ENCODE assay signal across 27 cellular contexts in the genomic region with DNA sequence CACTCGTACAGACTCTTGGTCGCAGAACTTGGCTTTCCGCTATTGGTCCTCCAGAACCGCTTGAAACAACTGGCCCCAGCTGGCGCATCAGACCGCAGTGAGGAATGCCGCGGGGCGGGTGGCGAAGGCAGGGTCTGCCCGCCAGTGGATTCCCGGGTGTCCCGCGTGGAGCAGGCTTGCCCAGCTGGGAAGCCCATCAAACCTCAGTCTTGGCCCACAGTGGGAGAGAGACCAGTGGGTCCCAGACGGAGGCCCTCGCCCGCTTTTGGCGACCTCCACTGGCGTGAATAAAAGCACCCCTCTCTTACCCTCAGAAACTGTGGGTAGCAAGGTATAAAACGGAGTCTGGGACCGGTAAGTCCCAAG. TPM values are rescaled to one million over a fixed set of nuclear protein-coding genes. Genes with fewer than 3 reads are reported as not detected.
DNase-seq lines count a peak whose midpoint lies in the region; ATAC-seq and TF ChIP-seq lines count a peak whose summit lies in the region.
"Had no signal": no experiment of that assay in that cellular context is flagged by ENCODE, and none has a peak within 500 bp of the region (broad histone marks: within the 10 kb centered on the region; RNA-seq: fewer than 3 reads in every experiment).

No MANE protein-coding gene starts in this region.

- H3K27me3 ChIP-seq in iPS-18a (ENCODE audit: control insufficient read depth, insufficient read depth, low read length): peaks cover 93% of the 10 kb centered on the region
- peaks cover 8% of the 10 kb centered on the region for H3K27me3 ChIP-seq in MG63
- H3K27me3 ChIP-seq: SJCRH30 had no signal

- H3K4me1 ChIP-seq in iPS-18a (ENCODE audit: control insufficient read depth, low read depth, low read length): peaks cover 47% of the 10 kb centered on the region
- H3K4me1 ChIP-seq: SJCRH30 had no signal

- H3K4me1 Mint-ChIP-seq in osteocyte (ENCODE audit: unreplicated experiment): peaks cover 24% of the 10 kb centered on the region
- H3K4me1 Mint-ChIP-seq in stimulated activated naive CD8-positive, alpha-beta T cell treated with anti-CD3 and anti-CD28 coated beads, Interleukin-15, amount 100 ng/mL, for 72 hours: peaks cover 28% of the 10 kb centered on the region
- H3K4me1 Mint-ChIP-seq: activated T-helper 17 cell treated with anti-CD3 and anti-CD28 coated beads, Interleukin-2, amount 50 U/mL, for 72 hours had no signal

- TF ChIP-seq CTCF in GM13976 (IDR thresholded peaks at IDR 0.05; ENCODE audit: borderline replicate concordance, control extremely low read depth, extremely low read depth, insufficient read depth, missing control alignments) (no peak), osteocyte (IDR thresholded peaks at IDR 0.05) (no peak)

- ATAC-seq in stimulated activated naive CD8-positive, alpha-beta T cell treated with anti-CD3 and anti-CD28 coated beads, Interleukin-15, amount 100 ng/mL, for 72 hours: no peak
- no peak for ATAC-seq in GM18873 (IDR thresholded peaks at IDR 0.05; ENCODE audit: low FRiP score, unreplicated experiment)
- ATAC-seq: activated T-helper 17 cell treated with anti-CD3 and anti-CD28 coated beads, Interleukin-2, amount 50 U/mL, for 72 hours; K562 had no signal

- H3K27ac ChIP-seq in iPS-18a (ENCODE audit: low read length): no peak overlapping the region
- H3K27ac ChIP-seq: adrenal gland, dorsolateral prefrontal cortex, esophagus muscularis mucosa, SJCRH30, stomach, uterus had no signal

- peaks cover 83% of the 10 kb centered on the region for H3K27me3 Mint-ChIP-seq in osteocyte (ENCODE audit: unreplicated experiment)
- H3K27me3 Mint-ChIP-seq in stimulated activated naive CD8-positive, alpha-beta T cell treated with anti-CD3 and anti-CD28 coated beads, Interleukin-15, amount 100 ng/mL, for 72 hours: peaks cover 97% of the 10 kb centered on the region

- DNase-seq in GM13976 (ENCODE audit: low spot score): peak; percentile 23
- peak; percentile 60 for DNase-seq in RPMI7951 (ENCODE audit: low read depth)
- DNase-seq in osteocyte (ENCODE audit: extremely low spot score, unreplicated experiment): peak; percentile 77
- DNase-seq in MG63: no peak
- no peak for DNase-seq in stimulated activated naive CD8-positive, alpha-beta T cell treated with anti-CD3 and anti-CD28 coated beads, Interleukin-15, amount 100 ng/mL, for 72 hours
- DNase-seq: activated CD4-positive, alpha-beta T cell treated with anti-CD3 and anti-CD28 coated beads for 1 hour; adrenal gland; Calu3; caudate nucleus; dorsolateral prefrontal cortex; NCI-H2081; NCI-H510A treated with DMSO at 0.1 percent for 48 hours; SJCRH30; stomach; T1000; uterus had no signal

- H3K4me3 ChIP-seq in iPS-18a (ENCODE audit: low read length) (peak overlapping the region; percentile 64), MG63 (no peak overlapping the region)
- H3K4me3 ChIP-seq: adrenal gland, dorsolateral prefrontal cortex, esophagus muscularis mucosa, K562, SJCRH30, stomach, uterus had no signal

- H3K9me3 Mint-ChIP-seq in osteocyte (ENCODE audit: unreplicated experiment): no peaks in the 10 kb centered on the region
- peaks cover 0 to 12% of the 10 kb centered on the region in 2 donors for H3K9me3 Mint-ChIP-seq in stimulated activated naive CD8-positive, alpha-beta T cell treated with anti-CD3 and anti-CD28 coated beads, Interleukin-15, amount 100 ng/mL, for 72 hours

- no peak overlapping the region for H3K4me3 Mint-ChIP-seq in osteocyte (ENCODE audit: unreplicated experiment)
- H3K4me3 Mint-ChIP-seq in stimulated activated naive CD8-positive, alpha-beta T cell treated with anti-CD3 and anti-CD28 coated beads, Interleukin-15, amount 100 ng/mL, for 72 hours: no peak overlapping the region
- H3K4me3 Mint-ChIP-seq: activated T-helper 17 cell treated with anti-CD3 and anti-CD28 coated beads, Interleukin-2, amount 50 U/mL, for 72 hours; B cell; memory B cell had no signal

- no peaks in the 10 kb centered on the region for H3K36me3 Mint-ChIP-seq in osteocyte (ENCODE audit: unreplicated experiment)

- H3K9me3 ChIP-seq in iPS-18a (ENCODE audit: control insufficient read depth, low read depth, low read length) (no peaks in the 10 kb centered on the region), MG63 (no peaks in the 10 kb centered on the region)
- H3K9me3 ChIP-seq: adrenal gland, esophagus muscularis mucosa, SJCRH30, uterus had no signal

- in situ Hi-C loops in GM13976 (cut with MboI; ENCODE audit: low sequenced_read_pairs, unreplicated experiment): no loop called here

- no peak overlapping the region for H3K27ac Mint-ChIP-seq in osteocyte (ENCODE audit: unreplicated experiment)
- peak overlapping the region in 1 of 2 donors; percentile 19 for H3K27ac Mint-ChIP-seq in stimulated activated naive CD8-positive, alpha-beta T cell treated with anti-CD3 and anti-CD28 coated beads, Interleukin-15, amount 100 ng/mL, for 72 hours
- H3K27ac Mint-ChIP-seq: activated T-helper 17 cell treated with anti-CD3 and anti-CD28 coated beads, Interleukin-2, amount 50 U/mL, for 72 hours; B cell; memory B cell had no signal

- H3K9ac ChIP-seq in iPS-18a (ENCODE audit: low read length): no peak overlapping the region

- H3K36me3 ChIP-seq in iPS-18a (ENCODE audit: control insufficient read depth, low read depth, low read length) (no peaks in the 10 kb centered on the region), MG63 (no peaks in the 10 kb centered on the region)
- H3K36me3 ChIP-seq: adrenal gland, esophagus muscularis mucosa, SJCRH30, stomach, uterus had no signal

RNA-seq across cellular contexts. Expression of gene LHX8, which starts 3.9 kb away (rescaled TPM):
- total RNA-seq in RPMI7951 (2014; rRNA removed; shearing (Covaris generic)): 8.6 and 9.0 TPM in 2 replicates
- not detected in 2 replicates for total RNA-seq in osteocyte
- total RNA-seq in MG63 (2014; rRNA removed; shearing (Covaris generic); ENCODE audit: low replicate concordance): 0.79 TPM in 1 of 2 replicates, not detected in the other
- total RNA-seq: activated CD8-positive, alpha-beta memory T cell treated with anti-CD3 and anti-CD28 coated beads for 36 hours; activated T-helper 17 cell treated with anti-CD3 and anti-CD28 coated beads, Interleukin-2, amount 50 U/mL, for 72 hours; adrenal gland; B cell; Calu3; esophagus muscularis mucosa; glomerular endothelial cell; K562; OCI-LY7; renal cortical epithelial cell; SJCRH30; stomach had no signal

Comparison
In these comparisons a context has a peak if more than half of its experiments do, and no peak if none do; other contexts are left out.
1. DNase-seq: peak in GM13976 (single experiment), RPMI7951 (single experiment) and osteocyte (single experiment); none in MG63 (single experiment) and stimulated activated naive CD8-positive, alpha-beta T cell treated with anti-CD3 and anti-CD28 coated beads, Interleukin-15, amount 100 ng/mL, for 72 hours (0 of 2).